ENCODE assay signal across 1 cellular context in the genomic region with DNA sequence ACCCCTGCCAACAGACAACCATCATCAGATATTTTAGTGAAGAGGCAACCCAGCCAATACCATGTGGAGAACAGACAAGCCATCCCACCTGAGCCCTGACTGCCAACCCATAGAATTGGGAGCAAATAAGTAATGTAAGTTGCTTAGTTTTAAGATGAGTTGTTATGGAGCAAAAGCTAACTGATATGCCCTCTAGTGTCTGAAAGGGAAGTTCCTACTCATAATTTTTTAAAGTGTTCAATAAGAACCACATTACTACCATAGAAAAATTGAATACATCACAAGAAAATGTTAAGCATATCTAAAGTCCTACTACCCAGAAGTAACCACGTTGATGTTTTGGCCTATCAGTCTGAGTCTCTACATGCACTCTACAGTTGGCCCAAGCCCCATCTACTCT.
TF ChIP-seq lines count a peak whose summit lies in the region.

No MANE protein-coding gene starts in this region.

TF ChIP-seq in GM12878, 131 proteins besides CTCF, POLR2A, EP300 and RAD21 (continued from another document):
- TF ChIP-seq, protein P1, sequence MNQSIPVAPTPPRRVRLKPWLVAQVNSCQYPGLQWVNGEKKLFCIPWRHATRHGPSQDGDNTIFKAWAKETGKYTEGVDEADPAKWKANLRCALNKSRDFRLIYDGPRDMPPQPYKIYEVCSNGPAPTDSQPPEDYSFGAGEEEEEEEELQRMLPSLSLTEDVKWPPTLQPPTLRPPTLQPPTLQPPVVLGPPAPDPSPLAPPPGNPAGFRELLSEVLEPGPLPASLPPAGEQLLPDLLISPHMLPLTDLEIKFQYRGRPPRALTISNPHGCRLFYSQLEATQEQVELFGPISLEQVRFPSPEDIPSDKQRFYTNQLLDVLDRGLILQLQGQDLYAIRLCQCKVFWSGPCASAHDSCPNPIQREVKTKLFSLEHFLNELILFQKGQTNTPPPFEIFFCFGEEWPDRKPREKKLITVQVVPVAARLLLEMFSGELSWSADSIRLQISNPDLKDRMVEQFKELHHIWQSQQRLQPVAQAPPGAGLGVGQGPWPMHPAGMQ (IDR thresholded peaks at IDR 0.05; ENCODE audit: borderline replicate concordance): no peak
- TF ChIP-seq ZNF384 (IDR thresholded peaks at IDR 0.05; ENCODE audit: borderline replicate concordance, low read depth, low read length): no peak
- no peak for TF ChIP-seq ZNF207 (IDR thresholded peaks at IDR 0.05; ENCODE audit: borderline replicate concordance)
- no peak for TF ChIP-seq NFXL1 (IDR thresholded peaks at IDR 0.05; ENCODE audit: borderline replicate concordance)
- TF ChIP-seq NKRF (conservative IDR thresholded peaks at IDR 0.05): no peak
- TF ChIP-seq MYB (IDR thresholded peaks at IDR 0.05; ENCODE audit: borderline replicate concordance, low read depth, low read length): no peak
